Comparison of ENCODE assay signal across 8 cellular contexts in the genomic region with DNA sequence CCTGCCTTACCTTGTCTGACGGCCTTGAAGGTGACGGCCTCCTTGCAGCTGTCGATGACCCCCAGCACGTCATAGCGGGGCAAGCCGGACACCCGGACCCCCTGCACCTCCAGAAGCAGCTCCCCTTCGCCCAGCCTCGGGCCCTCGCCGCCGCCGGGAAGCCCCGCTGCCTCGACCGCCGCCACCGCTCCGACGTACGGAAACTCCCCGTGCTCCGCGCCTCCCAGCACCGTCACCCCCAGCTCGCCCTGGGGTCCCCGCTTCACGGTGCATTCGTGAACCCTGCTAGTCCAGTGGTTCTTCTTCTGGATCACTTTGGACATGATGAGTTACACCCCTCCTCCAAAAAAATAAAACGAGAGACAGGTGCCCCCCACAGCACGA. TPM values are rescaled to one million over a fixed set of nuclear protein-coding genes. Genes with fewer than 3 reads are reported as not detected.
DNase-seq lines count a peak whose midpoint lies in the region; ATAC-seq and TF ChIP-seq lines count a peak whose summit lies in the region.

No MANE protein-coding gene starts in this region.

- DNase-seq in LNCaP clone FGC (ENCODE audit: low read depth): no peak
- no peak for DNase-seq in NCI-H524 (lab: John Stamatoyannopoulos, UW)
- no peak for DNase-seq in NCI-H774 (lab: John Stamatoyannopoulos, UW)
- DNase-seq in NCI-H524 treated with DMSO at 0.1 percent for 48 hours (lab: John Stamatoyannopoulos, UW): no peak

- no peak for ATAC-seq in HG02588 (IDR thresholded peaks at IDR 0.05; ENCODE audit: unreplicated experiment)

- TF ChIP-seq CTCF in LNCaP clone FGC (IDR thresholded peaks at IDR 0.05; ENCODE audit: control insufficient read depth, extremely low read depth, insufficient read depth): no peak

- peak overlapping the region; percentile 67 for H3K4me3 ChIP-seq in GM08714 (ENCODE audit: low read length)
- H3K4me3 ChIP-seq in LNCaP clone FGC (ENCODE audit: low read depth, low read length): peak overlapping the region; percentile 94
- H3K4me3 ChIP-seq in ectodermal cell (ENCODE audit: insufficient read depth, low read depth, low read length): peak overlapping the region; percentile 83
- H3K4me3 ChIP-seq in muscle layer of duodenum (ENCODE audit: low read depth in 1 of 2, low read length in 2 of 2): peak overlapping the region; percentile 73 to 77

- H3K36me3 ChIP-seq in ectodermal cell (ENCODE audit: control insufficient read depth, insufficient read depth, low read length) (no peaks in the 10 kb centered on the region), muscle layer of duodenum (ENCODE audit: control insufficient read depth in 1 of 2, insufficient read depth in 2 of 2, low read length in 2 of 2) (no peaks in the 10 kb centered on the region)

- H3K4me1 ChIP-seq in ectodermal cell (ENCODE audit: control insufficient read depth, insufficient read depth, low read length) (peaks cover 20% of the 10 kb centered on the region), muscle layer of duodenum (ENCODE audit: control insufficient read depth in 1 of 2, insufficient read depth in 2 of 2, low read length in 2 of 2) (peaks cover 0 to 13% of the 10 kb centered on the region in 2 donors)

- H3K27ac ChIP-seq in ectodermal cell (ENCODE audit: insufficient read depth, low read depth, low read length, poor library complexity, severe bottlenecking) (no peak overlapping the region), muscle layer of duodenum (ENCODE audit: low read length) (peak overlapping the region; percentile 72)

- H3K27me3 ChIP-seq in ectodermal cell (ENCODE audit: control insufficient read depth, insufficient read depth, low read length, poor library complexity, severe bottlenecking): peaks cover 5% of the 10 kb centered on the region
- H3K27me3 ChIP-seq in muscle layer of duodenum (ENCODE audit: low read depth, low read length): no peaks in the 10 kb centered on the region

- H3K9me3 ChIP-seq in ectodermal cell (ENCODE audit: control insufficient read depth, low read length) (no peaks in the 10 kb centered on the region), muscle layer of duodenum (ENCODE audit: control insufficient read depth in 1 of 2, low read length in 2 of 2) (no peaks in the 10 kb centered on the region)

- WGBS in ectodermal cell, 2 experiments: 0 to 1% methylated on average over 31 of the region's 31 CpGs

RNA-seq across cellular contexts. Expression of gene MAGI1, which starts 0.7 kb away (rescaled TPM):
- polyA plus RNA-seq in ectodermal cell (2013, experiment 1 of 4): 45.4 TPM
- polyA plus RNA-seq in ectodermal cell (2013, experiment 2 of 4): 47.7 TPM
- polyA plus RNA-seq in ectodermal cell (2013, experiment 3 of 4): 28.3 TPM
- 34.3 TPM for polyA plus RNA-seq in ectodermal cell (2013, experiment 4 of 4)
